27 cellular contexts compared by ENCODE assay signal in the genomic region with DNA sequence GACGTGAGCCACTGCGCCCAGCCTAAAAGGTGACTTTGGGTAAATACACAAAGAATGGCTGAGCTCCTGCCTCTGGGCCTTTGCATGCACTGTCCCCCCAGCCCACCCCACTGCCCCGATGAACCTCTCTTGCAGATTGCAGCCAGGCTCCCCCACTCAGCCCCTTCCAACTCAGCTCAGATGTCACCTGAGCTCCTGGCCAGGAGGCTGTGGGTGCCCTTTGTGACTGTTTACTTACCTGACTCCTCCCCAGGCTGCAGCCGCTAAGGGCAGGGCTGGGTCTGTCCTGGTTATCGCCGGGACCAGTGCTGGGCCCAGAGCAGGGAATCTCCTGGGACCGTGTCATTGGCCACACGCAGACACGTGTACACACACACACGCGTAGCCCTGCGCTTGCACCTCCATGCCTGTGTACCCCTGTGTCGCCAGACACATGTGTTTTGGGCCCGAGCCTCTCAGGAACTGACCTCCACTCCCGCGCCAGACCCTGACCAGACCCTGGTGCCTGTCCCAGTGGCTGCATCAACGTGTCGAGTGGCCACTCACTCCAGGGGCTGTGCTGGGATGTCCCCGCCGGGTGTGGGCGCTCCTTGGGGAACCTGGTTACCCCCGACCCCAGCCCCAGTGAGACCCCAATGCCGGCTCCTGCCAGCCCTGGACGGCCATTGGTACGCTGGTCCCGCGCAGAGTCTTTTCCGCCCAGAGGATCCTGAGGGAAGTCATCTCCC. TPM values are rescaled to one million over a fixed set of nuclear protein-coding genes. Genes with fewer than 3 reads are reported as not detected.
DNase-seq lines count a peak whose midpoint lies in the region; ATAC-seq and TF ChIP-seq lines count a peak whose summit lies in the region.
"Had no signal": no experiment of that assay in that cellular context is flagged by ENCODE, and none has a peak within 500 bp of the region (broad histone marks: within the 10 kb centered on the region; RNA-seq: fewer than 3 reads in every experiment).

No MANE protein-coding gene starts in this region.

- no peaks in the 10 kb centered on the region for H4K20me1 ChIP-seq in PC-9 (ENCODE audit: insufficient read depth)

- BruUV-seq in Panc1 (replicated peaks; lab: Mats Ljungman, UMichigan) = no TSS peak
- BruUV-seq in PC-9 (replicated peaks; lab: Mats Ljungman, UMichigan) = no TSS peak

- no peaks in the 10 kb centered on the region for H3K79me2 ChIP-seq in PC-9 (ENCODE audit: low read depth)

- DNase-seq in Panc1 (ENCODE audit: low read depth, low spot score) (no peak), left lobe of liver (ENCODE audit: low spot score) (peak; percentile 89), transverse colon (peak; percentile 71), PC-9 (no peak)
- DNase-seq in stimulated activated naive CD8-positive, alpha-beta T cell treated with anti-CD3 and anti-CD28 coated beads, Interleukin-15, amount 100 ng/mL, for 72 hours = no peak
- DNase-seq: activated CD4-positive, alpha-beta T cell treated with anti-CD3 and anti-CD28 coated beads for 48 hours; activated effector memory CD4-positive, alpha-beta T cell treated with anti-CD3 and anti-CD28 coated beads, Interleukin-2, amount 50 U/mL, for 16 hours; activated naive CD8-positive, alpha-beta T cell treated with anti-CD3 and anti-CD28 coated beads for 36 hours; anterior cingulate cortex; effector CD4-positive, alpha-beta T cell; GDM1; NCI-H1092; NCI-H1694; NCI-H524 treated with DMSO at 0.1 percent for 48 hours; nephron progenitor cell; retina; stimulated activated naive CD8-positive, alpha-beta T cell treated with anti-CD3 and anti-CD28 coated beads, Interleukin-15, Interleukin-2, amounts not matched to agents 100 U/mL and 50 U/mL, for 24 hours; SW 1271 had no signal

- H3K27me3 Mint-ChIP-seq in stimulated activated naive CD8-positive, alpha-beta T cell treated with anti-CD3 and anti-CD28 coated beads, Interleukin-15, amount 100 ng/mL, for 72 hours = no peaks in the 10 kb centered on the region
- H3K27me3 Mint-ChIP-seq: IgD-negative memory B cell had no signal

- no peaks in the 10 kb centered on the region for H3K9me3 Mint-ChIP-seq in stimulated activated naive CD8-positive, alpha-beta T cell treated with anti-CD3 and anti-CD28 coated beads, Interleukin-15, amount 100 ng/mL, for 72 hours
- H3K9me3 Mint-ChIP-seq: activated naive CD8-positive, alpha-beta T cell treated with anti-CD3 and anti-CD28 coated beads for 36 hours; IgD-negative memory B cell; nephron progenitor cell had no signal

- H3K9me3 ChIP-seq in HEK293 (ENCODE audit: control insufficient read depth, insufficient read depth, low read depth, low read length) = no peaks in the 10 kb centered on the region
- H3K9me3 ChIP-seq in Panc1 (ENCODE audit: control insufficient read depth, insufficient read depth, low read depth, low read length) = no peaks in the 10 kb centered on the region
- H3K9me3 ChIP-seq in transverse colon = no peaks in the 10 kb centered on the region
- H3K9me3 ChIP-seq in PC-9 (ENCODE audit: insufficient read depth, low read depth) = no peaks in the 10 kb centered on the region
- H3K9me3 ChIP-seq: gastroesophageal sphincter, HAP-1 had no signal

- TF ChIP-seq EP300 in transverse colon (IDR thresholded peaks at IDR 0.05; ENCODE audit: low read depth) = no peak

- H3K27ac Mint-ChIP-seq in stimulated activated naive CD8-positive, alpha-beta T cell treated with anti-CD3 and anti-CD28 coated beads, Interleukin-15, amount 100 ng/mL, for 72 hours = no peak overlapping the region
- H3K27ac Mint-ChIP-seq: activated naive CD8-positive, alpha-beta T cell treated with anti-CD3 and anti-CD28 coated beads for 36 hours; IgD-negative memory B cell; nephron progenitor cell had no signal

- no peak for TF ChIP-seq POLR2A in transverse colon (IDR thresholded peaks at IDR 0.05)

- no peaks in the 10 kb centered on the region for H3K4me1 Mint-ChIP-seq in stimulated activated naive CD8-positive, alpha-beta T cell treated with anti-CD3 and anti-CD28 coated beads, Interleukin-15, amount 100 ng/mL, for 72 hours
- H3K4me1 Mint-ChIP-seq: activated naive CD8-positive, alpha-beta T cell treated with anti-CD3 and anti-CD28 coated beads for 36 hours had no signal

- H3K4me3 Mint-ChIP-seq in stimulated activated naive CD8-positive, alpha-beta T cell treated with anti-CD3 and anti-CD28 coated beads, Interleukin-15, amount 100 ng/mL, for 72 hours = no peak overlapping the region
- H3K4me3 Mint-ChIP-seq: activated naive CD8-positive, alpha-beta T cell treated with anti-CD3 and anti-CD28 coated beads for 36 hours; IgD-negative memory B cell; nephron progenitor cell had no signal

- ATAC-seq in Panc1 (peak; percentile 57; the same call in 1 of the 2 replicates), left lobe of liver (peak; percentile 98), HG03280 (IDR thresholded peaks at IDR 0.05; ENCODE audit: unreplicated experiment) (no peak)
- ATAC-seq in stimulated activated naive CD8-positive, alpha-beta T cell treated with anti-CD3 and anti-CD28 coated beads, Interleukin-15, amount 100 ng/mL, for 72 hours = no peak
- ATAC-seq: gastroesophageal sphincter; stimulated activated naive CD8-positive, alpha-beta T cell treated with anti-CD3 and anti-CD28 coated beads, Interleukin-15, Interleukin-2, amounts not matched to agents 100 U/mL and 50 U/mL, for 24 hours had no signal

- H3K4me1 ChIP-seq in HEK293 (ENCODE audit: control insufficient read depth, insufficient read depth, low read length) (no peaks in the 10 kb centered on the region), Panc1 (ENCODE audit: control insufficient read depth, insufficient read depth, low read length) (no peaks in the 10 kb centered on the region), transverse colon (peaks cover 0 to 12% (median 9%) of the 10 kb centered on the region in 4 donors), PC-9 (replicated peaks; ENCODE audit: insufficient read depth) (peaks cover 7% of the 10 kb centered on the region)
- H3K4me1 ChIP-seq: gastroesophageal sphincter, HAP-1 had no signal

- H3K4me3 ChIP-seq in HEK293 (ENCODE audit: low read depth, low read length) = no peak overlapping the region
- H3K4me3 ChIP-seq in Panc1 (ENCODE audit: low read depth in 2 of 2, low read length in 2 of 2) = no peak overlapping the region
- no peak overlapping the region for H3K4me3 ChIP-seq in transverse colon
- H3K4me3 ChIP-seq in PC-9 = no peak overlapping the region
- H3K4me3 ChIP-seq: gastroesophageal sphincter, HAP-1, skin epidermis had no signal

- 88% methylated on average over 19 of the region's 28 CpGs; no CpG with 5 or more reads in 1 of the 2 donors for WGBS in transverse colon (ENCODE audit: low coverage in 1 of 2), 2 donors

- H3K27ac ChIP-seq in HEK293 (ENCODE audit: extremely low read depth, low read depth, low read length) (no peak overlapping the region), Panc1 (ENCODE audit: low read length) (no peak overlapping the region), transverse colon (peak overlapping the region in 3 of 4 donors; percentile 16 to 52 (median 32)), PC-9 (no peak overlapping the region)
- H3K27ac ChIP-seq: gastroesophageal sphincter, skin epidermis, VCaP had no signal

- TF ChIP-seq CTCF in HEK293 (tag by site-specific recombination; IDR thresholded peaks at IDR 0.05) = no peak
- no peak for TF ChIP-seq CTCF in Panc1 (IDR thresholded peaks at IDR 0.05)
- no peak for TF ChIP-seq CTCF in transverse colon (IDR thresholded peaks at IDR 0.05)
- no peak for TF ChIP-seq CTCF in PC-9 (conservative IDR thresholded peaks at IDR 0.05)

- no peak overlapping the region for H2AFZ ChIP-seq in PC-9

- intact Hi-C loops in Panc1 (cut with micrococcal nuclease; ENCODE audit: unreplicated experiment) = no loop called here
- intact Hi-C loops in transverse colon (cut with DNase I; ENCODE audit: low total_unique reads) = no loop called here
- intact Hi-C loops in PC-9 (cut with micrococcal nuclease; ENCODE audit: unreplicated experiment) = no loop called here

- CTCF ChIA-PET in HEK293 (lab: Yijun Ruan, JAX) = interaction anchor here (0.6 kb wide), 1 partner anchor 60 kb away, joined by 3 read pairs; no protein-coding TSS in a partner anchor
- CTCF ChIA-PET in Panc1 (lab: Charles Lee) = no interaction called here
- CTCF ChIA-PET in PC-9 (lab: Charles Lee) = no interaction called here

- no peaks in the 10 kb centered on the region for H3K27me3 ChIP-seq in Panc1 (ENCODE audit: control insufficient read depth, insufficient read depth, low read length)
- peaks cover 5% of the 10 kb centered on the region for H3K27me3 ChIP-seq in transverse colon
- H3K27me3 ChIP-seq in PC-9 (ENCODE audit: insufficient read depth, low read depth) = no peaks in the 10 kb centered on the region

- H3F3A ChIP-seq in PC-9 (ENCODE audit: insufficient read depth, low read depth) = no peaks in the 10 kb centered on the region; the same call in 1 of the 2 replicates

- no peak overlapping the region for H3K4me2 ChIP-seq in PC-9

- no peaks in the 10 kb centered on the region for H3K9me2 ChIP-seq in PC-9 (ENCODE audit: insufficient read depth)

- H3K36me3 ChIP-seq in HEK293 (ENCODE audit: control insufficient read depth in 2 of 2, insufficient read depth in 1 of 2, low read length in 2 of 2) = no peaks in the 10 kb centered on the region
- H3K36me3 ChIP-seq in Panc1 (ENCODE audit: control insufficient read depth, insufficient read depth, low read length) = no peaks in the 10 kb centered on the region
- H3K36me3 ChIP-seq in transverse colon = no peaks in the 10 kb centered on the region
- H3K36me3 ChIP-seq in PC-9 (ENCODE audit: low read depth) = no peaks in the 10 kb centered on the region
- H3K36me3 ChIP-seq: gastroesophageal sphincter, HAP-1 had no signal

- POLR2A ChIA-PET in HEK293 (lab: Yijun Ruan, JAX) = interaction anchor here (0.8 to 1.5 kb wide), 2 partner anchors 29 to 35 kb away, joined by 3 to 7 read pairs; a partner anchor contains a TSS
- POLR2A ChIA-PET in Panc1 (lab: Charles Lee) = no interaction called here
- POLR2A ChIA-PET in PC-9 (lab: Charles Lee; ENCODE audit: unreplicated experiment) = interaction anchor here (0.6 kb wide), 1 partner anchor 301 kb away, joined by 4 read pairs; a partner anchor contains a TSS

- in situ Hi-C loops in Panc1 (cut with HindIII; ENCODE audit: low pct_unique_long_range_greater_than_20kb, low sequenced_read_pairs) (no loop called here), transverse colon (cut with MboI; ENCODE audit: low pct_ligation_motif_present in 1 of 4, low pct_unique_long_range_greater_than_20kb in 1 of 4, low sequenced_read_pairs in 3 of 4) (no loop called here)

RNA-seq across cellular contexts. Expression of a gene that starts 18.7 kb away (rescaled TPM):
- total RNA-seq in Panc1 (2021; ENCODE audit: unreplicated experiment) (7.8 TPM), left lobe of liver (8.6 TPM), transverse colon (100 to 1,000 TPM in 1 of 4 donors, 10 to 100 TPM in 3; 30.5 to 112 (median 40.6) TPM), PC-9 (2021) (1.6 TPM in 1 of 2 replicates, not detected in the other)
- polyA plus RNA-seq in Panc1 (2012; ENCODE audit: insufficient read length) = 5.9 TPM
- total RNA-seq: activated naive CD8-positive, alpha-beta T cell treated with anti-CD3 and anti-CD28 coated beads for 36 hours; gastroesophageal sphincter had no signal
- polyA plus RNA-seq: AG04450, BJ, IgD-negative memory B cell had no signal

RNA-seq across cellular contexts. Expression of a gene that starts 29.0 kb away (rescaled TPM):
- total RNA-seq in Panc1 (2021; ENCODE audit: unreplicated experiment) = 133 TPM
- 204 TPM for polyA plus RNA-seq in Panc1 (2012; ENCODE audit: insufficient read length)
- total RNA-seq in left lobe of liver = 48.0 TPM
- 100 to 1,000 TPM in 2 of 4 donors, 10 to 100 TPM in 2; 72.5 to 116 (median 99.0) TPM for total RNA-seq in transverse colon
- total RNA-seq in PC-9 (2021) = 51.8 and 64.2 TPM in 2 replicates

RNA-seq across cellular contexts. Expression of a gene that starts 35.2 kb away (rescaled TPM):
- total RNA-seq in Panc1 (2021; ENCODE audit: unreplicated experiment) = 66.6 TPM
- polyA plus RNA-seq in Panc1 (2012; ENCODE audit: insufficient read length) = 101 TPM
- 125 TPM for total RNA-seq in left lobe of liver
- total RNA-seq in transverse colon = 100 to 1,000 TPM; 431 to 488 (median 460) TPM
- 86.9 and 143 TPM in 2 replicates for total RNA-seq in PC-9 (2021)

RNA-seq across cellular contexts. Expression of a gene that starts 56.0 kb away (rescaled TPM):
- total RNA-seq in Panc1 (2021; ENCODE audit: unreplicated experiment) (118 TPM), left lobe of liver (51.7 TPM), transverse colon (100 to 1,000 TPM in 3 of 4 donors, 10 to 100 TPM in 1; 89.4 to 379 (median 116) TPM), PC-9 (2021) (61.4 and 92.0 TPM in 2 replicates)
- 76.9 TPM for polyA plus RNA-seq in Panc1 (2012; ENCODE audit: insufficient read length)

Comparison
In these comparisons a context has a peak if more than half of its experiments do, and no peak if none do; other contexts are left out.
1. H3K27ac ChIP-seq: peak in transverse colon (3 of 4); none in HEK293 (single experiment), Panc1 (single experiment) and PC-9 (single experiment).
2. ATAC-seq: peak in Panc1 (single experiment) and left lobe of liver (single experiment); none in stimulated activated naive CD8-positive, alpha-beta T cell treated with anti-CD3 and anti-CD28 coated beads, Interleukin-15, amount 100 ng/mL, for 72 hours (single experiment) and HG03280 (single experiment).
3. DNase-seq: peak in left lobe of liver (single experiment) and transverse colon (single experiment); none in Panc1 (single experiment), stimulated activated naive CD8-positive, alpha-beta T cell treated with anti-CD3 and anti-CD28 coated beads, Interleukin-15, amount 100 ng/mL, for 72 hours (0 of 2) and PC-9 (0 of 2).